ENCODE assay signal across 21 cellular contexts in the genomic region with DNA sequence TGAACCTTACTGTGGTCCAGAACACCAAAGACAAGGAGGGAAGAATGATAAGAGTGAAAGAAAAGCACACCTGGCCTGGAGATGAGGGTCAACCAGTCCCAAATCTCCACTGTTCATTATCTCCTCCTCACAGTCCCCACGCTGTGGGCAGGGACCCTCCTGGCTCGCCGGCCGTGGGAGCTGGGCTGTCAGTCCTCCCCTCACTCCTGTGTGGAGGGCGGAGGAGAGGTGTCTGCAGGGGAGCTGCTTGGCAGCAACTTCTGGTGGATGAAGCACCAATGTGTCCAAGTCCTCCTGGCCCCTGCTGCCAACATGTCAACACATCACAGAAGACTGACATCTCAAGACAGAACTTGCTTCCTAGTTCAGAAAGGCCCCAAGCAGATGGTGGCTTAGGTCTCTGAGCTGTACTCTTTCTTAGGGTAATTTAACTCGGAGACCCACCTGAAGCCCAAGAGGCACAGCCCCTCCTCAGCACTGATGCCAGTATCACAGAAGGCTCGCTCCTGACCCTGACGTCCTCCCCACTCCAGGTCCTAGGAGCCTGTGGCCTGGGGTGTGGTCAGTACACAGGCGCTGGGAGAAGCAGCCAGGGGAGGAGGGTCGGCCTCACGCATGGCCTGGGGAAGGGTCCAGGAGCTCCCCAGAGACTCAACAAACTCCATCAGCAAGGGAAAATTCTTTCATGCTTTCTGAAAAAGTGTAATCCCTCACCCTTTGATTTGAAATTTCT.
"Had no signal": no experiment of that assay in that cellular context is flagged by ENCODE, and none has a peak within 500 bp of the region (broad histone marks: within the 10 kb centered on the region; RNA-seq: fewer than 3 reads in every experiment).

No MANE protein-coding gene starts in this region.

- H3K4me3 Mint-ChIP-seq: activated CD4-positive, alpha-beta T cell treated with anti-CD3 and anti-CD28 coated beads, Interleukin-2, amount 10 ng/mL, durations not matched to agents 7 days and 5 days; activated naive CD8-positive, alpha-beta T cell; activated T-cell treated with anti-CD3 and anti-CD28 coated beads, Interleukin-2, amount 50 U/mL, for 4 hours; mesothelial cell of epicardium; naive thymus-derived CD8-positive, alpha-beta T cell; stimulated activated naive CD8-positive, alpha-beta T cell treated with anti-CD3 and anti-CD28 coated beads, Interleukin-15, Interleukin-2, amounts not matched to agents 100 ng/mL and 50 ng/mL, for 24 hours had no signal

- H3K4me1 Mint-ChIP-seq: activated CD4-positive, alpha-beta T cell treated with anti-CD3 and anti-CD28 coated beads, Interleukin-2, amount 10 ng/mL, durations not matched to agents 7 days and 5 days; naive thymus-derived CD8-positive, alpha-beta T cell had no signal

- DNase-seq: activated CD4-positive, alpha-beta T cell treated with anti-CD3 and anti-CD28 coated beads, Interleukin-2, amount 10 ng/mL, durations not matched to agents 7 days and 5 days; activated CD4-positive, CD25-positive, alpha-beta regulatory T cell treated with anti-CD3 and anti-CD28 coated beads, Interleukin-2, amount 50 U/mL, for 72 hours; activated naive CD4-positive, alpha-beta T cell; activated T-cell treated with anti-CD3 and anti-CD28 coated beads, Interleukin-2, amount 50 U/mL, for 4 hours; central memory CD4-positive, alpha-beta T cell; mammary epithelial cell; naive thymus-derived CD8-positive, alpha-beta T cell; ovary; stimulated activated CD4-positive, alpha-beta T cell treated with anti-CD3 and anti-CD28 coated beads, Interleukin-1b, Interleukin-23, amount 100 ng/mL, for 48 hours; substantia nigra; T-helper 1 cell; tibial artery had no signal

- H3K9me3 ChIP-seq: left lung, ovary, prostate gland, tibial artery had no signal

- H3K36me3 ChIP-seq: left lung, ovary, prostate gland, tibial artery, WERI-Rb-1 had no signal

- H3K27ac ChIP-seq: dorsolateral prefrontal cortex, epithelial cell of prostate, left lung, ovary, prostate gland, tibial artery, WERI-Rb-1 had no signal

- H3K4me3 ChIP-seq: dorsolateral prefrontal cortex, left lung, ovary, prostate gland, tibial artery had no signal

- H3K9me3 Mint-ChIP-seq: activated CD4-positive, alpha-beta T cell treated with anti-CD3 and anti-CD28 coated beads, Interleukin-2, amount 10 ng/mL, durations not matched to agents 7 days and 5 days; activated T-cell treated with anti-CD3 and anti-CD28 coated beads, Interleukin-2, amount 50 U/mL, for 4 hours; activated T-helper 2 cell treated with anti-CD3 and anti-CD28 coated beads, Interferon-gamma antibody, Interleukin-2, Interleukin-4, amounts not matched to agents 10 μg/mL and 5 μg/mL and 100 μg/mL, durations not matched to agents 14 hours and 24 hours and 36 hours; mesothelial cell of epicardium; naive thymus-derived CD8-positive, alpha-beta T cell; stimulated activated naive CD8-positive, alpha-beta T cell treated with anti-CD3 and anti-CD28 coated beads, Interleukin-15, Interleukin-2, amounts not matched to agents 100 ng/mL and 50 ng/mL, for 24 hours had no signal

- H3K27me3 ChIP-seq: dorsolateral prefrontal cortex, ovary, tibial artery had no signal

- H3K27ac Mint-ChIP-seq: activated CD4-positive, alpha-beta T cell treated with anti-CD3 and anti-CD28 coated beads, Interleukin-2, amount 10 ng/mL, durations not matched to agents 7 days and 5 days; activated naive CD8-positive, alpha-beta T cell; activated T-helper 2 cell treated with anti-CD3 and anti-CD28 coated beads, Interferon-gamma antibody, Interleukin-2, Interleukin-4, amounts not matched to agents 10 μg/mL and 5 μg/mL and 100 μg/mL, durations not matched to agents 14 hours and 24 hours and 36 hours; mesothelial cell of epicardium; stimulated activated naive CD8-positive, alpha-beta T cell treated with anti-CD3 and anti-CD28 coated beads, Interleukin-15, Interleukin-2, amounts not matched to agents 100 ng/mL and 50 ng/mL, for 24 hours had no signal

- ATAC-seq: activated T-cell treated with anti-CD3 and anti-CD28 coated beads, Interleukin-2, amount 50 U/mL, for 4 hours; left lung; naive thymus-derived CD8-positive, alpha-beta T cell had no signal

- H3K4me1 ChIP-seq: left lung, prostate gland had no signal

- H3K36me3 Mint-ChIP-seq: activated naive CD8-positive, alpha-beta T cell; naive thymus-derived CD8-positive, alpha-beta T cell had no signal
